In genomic region chrX:231637-232277, GRCh38 we compare ENCODE assay signal across 8 cellular contexts. TPM values are rescaled to one million over a fixed set of nuclear protein-coding genes. Genes with fewer than 3 reads are reported as not detected.
DNase-seq lines count a peak whose midpoint lies in the region; ATAC-seq and TF ChIP-seq lines count a peak whose summit lies in the region.
"Not testable (repeated sequence)": the region's sequence is repeated elsewhere in the genome, so short reads cannot be mapped to it uniquely, and the experiment has no call there.

No MANE protein-coding gene starts in this region.

- TF ChIP-seq CTCF in RWPE2 (IDR thresholded peaks at IDR 0.05; ENCODE audit: poor library complexity, severe bottlenecking); right lobe of liver (IDR thresholded peaks at IDR 0.05): not testable (repeated sequence)

- intact Hi-C loops in right lobe of liver (cut with DNase I); aorta (cut with DNase I): not testable (repeated sequence)

- H3K36me3 ChIP-seq in RWPE2 (ENCODE audit: low read depth); right lobe of liver; aorta (ENCODE audit: control insufficient read depth in 1 of 2, insufficient read depth in 2 of 2, low read length in 1 of 2): not testable (repeated sequence)

- TF ChIP-seq POLR2A in right lobe of liver (IDR thresholded peaks at IDR 0.05), result not testable (repeated sequence)

- H3K4me1 ChIP-seq in RWPE2 (ENCODE audit: insufficient read depth, poor library complexity, severe bottlenecking); right lobe of liver; aorta (ENCODE audit: control insufficient read depth in 1 of 2, insufficient read depth in 2 of 2, low read length in 2 of 2): not testable (repeated sequence)

- H3K4me3 ChIP-seq in RWPE2 (ENCODE audit: severe bottlenecking); right lobe of liver; aorta (ENCODE audit: low read length in 2 of 2): not testable (repeated sequence)

- 0% methylated on average over 5 of the region's 45 CpGs for WGBS in right lobe of liver (ENCODE audit: insufficient coverage, low coverage, low lambda C conversion rate, missing lambda C conversion rate)
- 96% methylated on average over 5 of the region's 45 CpGs; no CpG with 5 or more reads in 1 of the 2 donors for WGBS in aorta, 2 donors

- H3K9me3 Mint-ChIP-seq in central memory CD8-positive, alpha-beta T cell, result not testable (repeated sequence)

- H3K4me1 Mint-ChIP-seq in central memory CD8-positive, alpha-beta T cell, result not testable (repeated sequence)

- not testable (repeated sequence) for H3K27me3 Mint-ChIP-seq in central memory CD8-positive, alpha-beta T cell

- H3K27me3 ChIP-seq in RWPE2 (ENCODE audit: insufficient read depth, poor library complexity, severe bottlenecking); right lobe of liver; aorta (ENCODE audit: control insufficient read depth in 1 of 2, insufficient read depth in 2 of 2, low read length in 1 of 2): not testable (repeated sequence)

- not testable (repeated sequence) for H3K27ac Mint-ChIP-seq in central memory CD8-positive, alpha-beta T cell (ENCODE audit: low read depth)

- not testable (repeated sequence) for H3K9me3 ChIP-seq in RWPE2 (ENCODE audit: severe bottlenecking); right lobe of liver; aorta (ENCODE audit: control insufficient read depth, low read length)

- H3K27ac ChIP-seq in RWPE2 (ENCODE audit: poor library complexity, severe bottlenecking); right lobe of liver; aorta (ENCODE audit: low read depth in 1 of 2, low read length in 2 of 2): not testable (repeated sequence)

- H3K4me3 Mint-ChIP-seq in central memory CD8-positive, alpha-beta T cell, result not testable (repeated sequence)

- DNase-seq in RWPE2 (ENCODE audit: low spot score); central memory CD8-positive, alpha-beta T cell (ENCODE audit: low spot score in 2 of 2); right lobe of liver; aorta: not testable (repeated sequence)

- H3K36me3 Mint-ChIP-seq in central memory CD8-positive, alpha-beta T cell (ENCODE audit: insufficient read depth), result not testable (repeated sequence)

- peak; percentile 94 for ATAC-seq in GM18508 (IDR thresholded peaks at IDR 0.05; ENCODE audit: insufficient read depth, unreplicated experiment)
- ATAC-seq in GM19463 (IDR thresholded peaks at IDR 0.05; ENCODE audit: unreplicated experiment), result peak; percentile 94
- ATAC-seq in HG02623 (IDR thresholded peaks at IDR 0.05; ENCODE audit: unreplicated experiment), result peak; percentile 94
- ATAC-seq in HG03135 (IDR thresholded peaks at IDR 0.05; ENCODE audit: unreplicated experiment), result peak; percentile 98
- ATAC-seq in RWPE2 (ENCODE audit: low read depth), result peak; percentile 85
- ATAC-seq in central memory CD8-positive, alpha-beta T cell (replicated peaks; ENCODE audit: extremely low read depth, poor library complexity, severe bottlenecking), result peak; percentile 90
- ATAC-seq in right lobe of liver, result peak; percentile 93 to 98 (median 96)
- peak; percentile 95 for ATAC-seq in aorta (ENCODE audit: low FRiP score)

RNA-seq across cellular contexts. Expression of gene PLCXD1, which starts 49.4 kb away (rescaled TPM):
- total RNA-seq in right lobe of liver, result 10 to 100 TPM in 1 of 6 experiments, 1 to 10 TPM in 5; 3.4 to 11.2 (median 5.1) TPM
- 1 to 10 TPM; 3.7 to 9.7 TPM for total RNA-seq in aorta
- polyA plus RNA-seq in aorta, result 10 to 100 TPM in 1 of 2 donors, 1 to 10 TPM in 1; 1.3 to 16.3 TPM
